ENCODE assay signal across 15 cellular contexts in the genomic region with DNA sequence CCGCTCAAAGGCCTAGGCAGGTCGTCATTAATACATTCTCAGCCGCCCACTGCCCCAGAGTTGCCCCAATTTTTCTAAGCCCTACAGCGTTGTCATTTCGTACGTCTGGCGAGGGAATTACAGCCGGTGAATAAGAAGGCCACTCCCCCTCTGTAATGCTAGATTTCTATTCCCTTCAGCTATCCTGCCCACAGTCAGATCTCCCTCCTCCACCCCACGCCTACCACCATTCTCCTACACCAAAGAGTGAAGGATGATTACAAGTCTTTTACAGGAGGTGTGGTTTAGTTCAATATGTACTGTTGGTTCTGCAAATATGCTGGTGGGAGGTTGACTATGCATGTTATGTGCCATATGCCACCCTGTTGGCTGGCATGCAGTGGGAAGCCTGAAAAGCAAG.
DNase-seq lines count a peak whose midpoint lies in the region; ATAC-seq and TF ChIP-seq lines count a peak whose summit lies in the region.
"Had no signal": no experiment of that assay in that cellular context is flagged by ENCODE, and none has a peak within 500 bp of the region (broad histone marks: within the 10 kb centered on the region; RNA-seq: fewer than 3 reads in every experiment).

No MANE protein-coding gene starts in this region.

- H3K4me1 ChIP-seq in GM23248 (ENCODE audit: insufficient read depth) (no peaks in the 10 kb centered on the region), Panc1 (ENCODE audit: control insufficient read depth, insufficient read depth, low read length) (0 out of 2 replicates have a peak, but pooled peaks cover 2% of the 10 kb centered on the region)
- H3K4me1 ChIP-seq: BLaER1, uterus had no signal

- H3K4me2 ChIP-seq in GM23248 (ENCODE audit: unreplicated experiment) = no peak overlapping the region
- H3K4me2 ChIP-seq: BLaER1 had no signal

- TF ChIP-seq CTCF in Panc1 (IDR thresholded peaks at IDR 0.05) (no peak), epithelial cell of esophagus (IDR thresholded peaks at IDR 0.05; ENCODE audit: insufficient read depth, low read depth, low read length, missing control alignments) (no peak), GM10248 (IDR thresholded peaks at IDR 0.05; ENCODE audit: control extremely low read depth, extremely low read depth, low read depth, missing control alignments) (no peak)

- H3K4me3 ChIP-seq in GM23248 (no peak overlapping the region), Panc1 (ENCODE audit: low read depth in 2 of 2, low read length in 2 of 2) (peak overlapping the region in 1 of 2 experiments; percentile 6; a peak in 1 of 4 replicates), epithelial cell of esophagus (ENCODE audit: low read length) (no peak overlapping the region)
- H3K4me3 ChIP-seq: BLaER1, uterus had no signal

- no peaks in the 10 kb centered on the region for H4K20me1 ChIP-seq in GM23248 (ENCODE audit: insufficient read depth)
- H4K20me1 ChIP-seq: BLaER1 had no signal

- POLR2A ChIA-PET in Panc1 (lab: Charles Lee) = interaction anchor here (0.5 kb wide), 1 partner anchor 89 kb away, joined by 4 read pairs; no protein-coding TSS in a partner anchor
- POLR2A ChIA-PET in GM10248 (lab: Yijun Ruan, JAX) = no interaction called here

- no peaks in the 10 kb centered on the region for H3K79me2 ChIP-seq in GM23248 (ENCODE audit: insufficient read depth)

- in situ Hi-C loops in GM23248 (cut with MboI) = no loop called here
- in situ Hi-C loops in Panc1 (cut with HindIII; ENCODE audit: low pct_unique_long_range_greater_than_20kb, low sequenced_read_pairs) = no loop called here

- no peak overlapping the region for H3K9ac ChIP-seq in GM23248
- H3K9ac ChIP-seq: BLaER1 had no signal

- intact Hi-C loops in Panc1 (cut with micrococcal nuclease; ENCODE audit: unreplicated experiment) = no loop called here

- no peaks in the 10 kb centered on the region for H3F3A ChIP-seq in GM23248 (ENCODE audit: insufficient read depth)

- H3K27me3 ChIP-seq in GM23248 (replicated peaks; ENCODE audit: insufficient read depth) (no peaks in the 10 kb centered on the region), Panc1 (ENCODE audit: control insufficient read depth, insufficient read depth, low read length) (no peaks in the 10 kb centered on the region)
- H3K27me3 ChIP-seq: BLaER1, uterus had no signal

- H3K27ac ChIP-seq in GM23248 = no peak overlapping the region
- no peak overlapping the region for H3K27ac ChIP-seq in Panc1 (ENCODE audit: low read length)
- H3K27ac ChIP-seq: BLaER1, uterus had no signal

- H3K9me3 ChIP-seq in GM23248 (ENCODE audit: low read depth) (no peaks in the 10 kb centered on the region), Panc1 (ENCODE audit: control insufficient read depth, insufficient read depth, low read depth, low read length) (no peaks in the 10 kb centered on the region)
- H3K9me3 ChIP-seq: uterus had no signal

- WGBS in GM23248 (ENCODE audit: low coverage in 1 of 2, low lambda C conversion rate in 2 of 2, missing lambda C conversion rate in 2 of 2), 2 experiments = 33 to 41% methylated on average over 9 of the region's 9 CpGs

- ATAC-seq in Panc1 = peak; percentile 53
- no peak for ATAC-seq in GM18502 (IDR thresholded peaks at IDR 0.05; ENCODE audit: poor library complexity, unreplicated experiment)
- ATAC-seq in HG02885 (IDR thresholded peaks at IDR 0.05; ENCODE audit: poor library complexity, unreplicated experiment) = no peak
- ATAC-seq: T-cell had no signal

- H2AFZ ChIP-seq in GM23248 = no peak overlapping the region

- no TSS peak for BruUV-seq in Panc1 (replicated peaks; lab: Mats Ljungman, UMichigan)

- no peaks in the 10 kb centered on the region for H3K36me3 ChIP-seq in GM23248 (ENCODE audit: low read depth)
- no peaks in the 10 kb centered on the region for H3K36me3 ChIP-seq in Panc1 (ENCODE audit: control insufficient read depth, insufficient read depth, low read length)
- H3K36me3 ChIP-seq: BLaER1, uterus had no signal

- DNase-seq in GM23248 (peak; percentile 8), Panc1 (ENCODE audit: low read depth, low spot score) (no peak), epithelial cell of esophagus (ENCODE audit: low read depth) (peak; percentile 25), putamen (ENCODE audit: low spot score) (peak; percentile 50), GM10248 (ENCODE audit: extremely low spot score) (no peak)
- DNase-seq in activated CD4-positive, alpha-beta T cell treated with anti-CD3 and anti-CD28 coated beads, Interleukin-2, amount 50 U/mL, for 48 hours = no peak
- DNase-seq: activated CD4-positive, CD25-positive, alpha-beta regulatory T cell treated with anti-CD3 and anti-CD28 coated beads, Interleukin-2, amount 50 U/mL, for 72 hours; amniotic stem cell; DMS79; KG1; T-cell; uterus had no signal

- no peaks in the 10 kb centered on the region for H3K9me2 ChIP-seq in GM23248 (ENCODE audit: insufficient read depth)

- CTCF ChIA-PET in Panc1 (lab: Charles Lee) = no interaction called here
- CTCF ChIA-PET in GM10248 (lab: Yijun Ruan, JAX) = interaction anchor here (1.1 to 1.2 kb wide), 2 partner anchors 8 to 57 kb away, joined by 4 read pairs; no protein-coding TSS in a partner anchor

Comparison
In these comparisons a context has a peak if more than half of its experiments do, and no peak if none do; other contexts are left out.
1. DNase-seq: peak in GM23248 (single experiment), epithelial cell of esophagus (single experiment) and putamen (single experiment); none in Panc1 (single experiment), activated CD4-positive, alpha-beta T cell treated with anti-CD3 and anti-CD28 coated beads, Interleukin-2, amount 50 U/mL, for 48 hours (0 of 2) and GM10248 (single experiment).